Comparison of ENCODE assay signal across 8 cellular contexts in the genomic region with DNA sequence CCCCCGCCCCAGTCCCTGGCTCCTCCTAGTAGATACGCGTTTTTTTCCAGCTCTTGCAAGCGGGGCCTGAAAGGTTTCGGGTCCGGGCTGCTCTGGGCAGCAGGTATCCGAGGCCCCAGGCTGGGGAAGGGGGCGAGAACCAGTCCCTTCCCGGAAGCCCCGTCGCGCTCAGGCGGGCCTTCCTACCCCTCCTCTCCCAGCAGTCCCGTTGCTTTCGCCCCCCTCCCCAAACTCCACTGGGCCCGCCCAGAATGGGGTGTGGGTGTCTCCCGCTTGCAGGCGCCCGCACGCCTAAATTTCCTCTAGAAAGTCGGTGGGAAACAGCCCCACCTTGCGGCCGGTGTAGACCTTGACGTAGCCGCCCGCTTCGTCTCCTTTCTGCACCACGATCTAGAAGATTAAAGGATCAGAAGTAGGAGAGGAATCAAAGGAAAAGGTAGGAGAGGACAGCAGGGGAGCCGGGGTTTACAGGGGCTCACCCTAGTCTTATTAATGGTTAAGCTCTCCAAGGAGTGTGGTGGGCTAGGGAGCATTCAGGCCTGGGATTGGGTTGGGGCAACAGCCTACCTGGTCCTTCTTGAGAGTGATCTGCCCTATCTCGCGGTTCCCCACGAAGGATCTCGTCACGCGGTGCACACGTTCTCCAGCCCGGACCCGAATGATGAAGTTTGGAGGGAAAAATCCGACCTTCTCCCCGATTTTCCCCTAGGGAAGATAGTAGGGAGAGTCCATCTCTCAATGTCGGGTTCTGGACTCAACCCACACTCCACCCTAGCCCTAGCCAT. TPM values are rescaled to one million over a fixed set of nuclear protein-coding genes. Genes with fewer than 3 reads are reported as not detected.
DNase-seq lines count a peak whose midpoint lies in the region; ATAC-seq and TF ChIP-seq lines count a peak whose summit lies in the region.

No MANE protein-coding gene starts in this region.

- peak; percentile 69 to 86 (median 79) for DNase-seq in CD4-positive, CD25-positive, alpha-beta regulatory T cell
- DNase-seq in HPDE6-E6E7 (ENCODE audit: extremely low spot score) (peak; percentile 73), OCI-LY7 (ENCODE audit: low spot score) (peak; percentile 87), fibroblast of gingiva (ENCODE audit: low read depth) (peak; percentile 47), superior temporal gyrus (ENCODE audit: extremely low spot score) (peak; percentile 77), H4 (ENCODE audit: low spot score) (no peak)
- peak; percentile 85 to 88 for DNase-seq in activated T-cell treated with anti-CD3 and anti-CD28 coated beads, Interleukin-2, amount 50 U/mL, for 72 hours

- intact Hi-C loops in OCI-LY7 (cut with micrococcal nuclease; ENCODE audit: unreplicated experiment): loop anchor here (1.0 to 5.0 kb wide), 4 partner anchors 30 to 509 kb away; a partner anchor contains a TSS

- peaks cover 5 to 44% (median 32%) of the 10 kb centered on the region in 4 donors for H3K4me1 Mint-ChIP-seq in CD4-positive, CD25-positive, alpha-beta regulatory T cell
- peaks cover 56% of the 10 kb centered on the region for H3K4me1 Mint-ChIP-seq in activated T-cell treated with anti-CD3 and anti-CD28 coated beads, Interleukin-2, amount 50 U/mL, for 72 hours (ENCODE audit: low read depth)

- no peak overlapping the region for H3K4me3 ChIP-seq in CD4-positive, CD25-positive, alpha-beta regulatory T cell (ENCODE audit: low read depth, low read length)
- peak overlapping the region; percentile 74 for H3K4me3 ChIP-seq in OCI-LY7 (ENCODE audit: low read depth, low read length, poor library complexity, severe bottlenecking)
- peak overlapping the region; percentile 79 for H3K4me3 ChIP-seq in neural cell (ENCODE audit: low read length)

- H3K79me2 ChIP-seq in OCI-LY7 (ENCODE audit: insufficient read depth, low read depth, low read length) (no peaks in the 10 kb centered on the region), neural cell (replicated peaks; ENCODE audit: insufficient read depth, low read length) (no peaks in the 10 kb centered on the region)

- no peaks in the 10 kb centered on the region for H3K9me3 ChIP-seq in CD4-positive, CD25-positive, alpha-beta regulatory T cell (ENCODE audit: control insufficient read depth in 2 of 2, low read length in 2 of 2)
- no peaks in the 10 kb centered on the region for H3K9me3 ChIP-seq in OCI-LY7 (ENCODE audit: low read length)
- no peaks in the 10 kb centered on the region for H3K9me3 ChIP-seq in neural cell (ENCODE audit: low read length)

- H3K4me1 ChIP-seq in CD4-positive, CD25-positive, alpha-beta regulatory T cell (ENCODE audit: control insufficient read depth, insufficient read depth, low read length, poor library complexity, severe bottlenecking): peaks cover 52% of the 10 kb centered on the region
- peaks cover 31% of the 10 kb centered on the region for H3K4me1 ChIP-seq in OCI-LY7 (ENCODE audit: insufficient read depth, low read length, poor library complexity, severe bottlenecking)

- H4K20me1 ChIP-seq in OCI-LY7 (ENCODE audit: insufficient read depth, low read length) (no peaks in the 10 kb centered on the region), neural cell (ENCODE audit: insufficient read depth) (no peaks in the 10 kb centered on the region)

- peak overlapping the region in 1 of 3 donors; percentile 26 for H3K27ac Mint-ChIP-seq in CD4-positive, CD25-positive, alpha-beta regulatory T cell
- no peak overlapping the region for H3K27ac Mint-ChIP-seq in activated T-cell treated with anti-CD3 and anti-CD28 coated beads, Interleukin-2, amount 50 U/mL, for 72 hours

- H3K27me3 ChIP-seq in CD4-positive, CD25-positive, alpha-beta regulatory T cell (ENCODE audit: control insufficient read depth, insufficient read depth, low read length): peaks cover 3% of the 10 kb centered on the region
- peaks cover 44% of the 10 kb centered on the region for H3K27me3 ChIP-seq in neural cell (ENCODE audit: insufficient read depth, low read depth, low read length)

- H3K9me2 ChIP-seq in OCI-LY7 (ENCODE audit: insufficient read depth, low read length) (no peaks in the 10 kb centered on the region), neural cell (ENCODE audit: insufficient read depth, low read length) (no peaks in the 10 kb centered on the region)

- no TSS peak for BruUV-seq in OCI-LY7 (replicated peaks; lab: Mats Ljungman, UMichigan)

- peaks cover 58% of the 10 kb centered on the region for H3K27me3 Mint-ChIP-seq in CD4-positive, CD25-positive, alpha-beta regulatory T cell
- peaks cover 43% of the 10 kb centered on the region for H3K27me3 Mint-ChIP-seq in activated T-cell treated with anti-CD3 and anti-CD28 coated beads, Interleukin-2, amount 50 U/mL, for 72 hours (ENCODE audit: low read depth)

- H3K4me2 ChIP-seq in OCI-LY7 (ENCODE audit: low read length) (peak overlapping the region; percentile 99), neural cell (ENCODE audit: low read length) (no peak overlapping the region)

- peak overlapping the region; percentile 29 for H3K9ac ChIP-seq in neural cell (ENCODE audit: low read length)

- CTCF ChIA-PET in OCI-LY7 (lab: Charles Lee; ENCODE audit: unreplicated experiment): interaction anchor here (0.5 to 4.5 kb wide), 10 partner anchors 14 to 215 kb away, joined by 3 to 32 read pairs (median 3); a partner anchor contains a TSS

- TF ChIP-seq RAD21 in neural cell (conservative IDR thresholded peaks at IDR 0.05): peak; percentile 60

- no peak overlapping the region for H3K27ac ChIP-seq in CD4-positive, CD25-positive, alpha-beta regulatory T cell (ENCODE audit: insufficient read depth, low read length, poor library complexity, severe bottlenecking)
- H3K27ac ChIP-seq in OCI-LY7 (ENCODE audit: low read depth, low read length, poor library complexity, severe bottlenecking) (peak overlapping the region; percentile 92), neural cell (ENCODE audit: low read length) (no peak overlapping the region)

- H3K36me3 ChIP-seq in CD4-positive, CD25-positive, alpha-beta regulatory T cell (ENCODE audit: control insufficient read depth, insufficient read depth, low read length): no peaks in the 10 kb centered on the region
- H3K36me3 ChIP-seq in OCI-LY7 (ENCODE audit: insufficient read depth, low read length) (no peaks in the 10 kb centered on the region), neural cell (ENCODE audit: insufficient read depth, low read length) (no peaks in the 10 kb centered on the region)

- peaks cover 0 to 4% (median 0%) of the 10 kb centered on the region in 7 donors for H3K9me3 Mint-ChIP-seq in CD4-positive, CD25-positive, alpha-beta regulatory T cell
- H3K9me3 Mint-ChIP-seq in activated T-cell treated with anti-CD3 and anti-CD28 coated beads, Interleukin-2, amount 50 U/mL, for 72 hours: no peaks in the 10 kb centered on the region

- peak overlapping the region; percentile 52 to 97 (median 86) for H3K4me3 Mint-ChIP-seq in CD4-positive, CD25-positive, alpha-beta regulatory T cell
- peak overlapping the region; percentile 61 to 100 for H3K4me3 Mint-ChIP-seq in activated T-cell treated with anti-CD3 and anti-CD28 coated beads, Interleukin-2, amount 50 U/mL, for 72 hours

- TF ChIP-seq EP300 in neural cell (conservative IDR thresholded peaks at IDR 0.05; ENCODE audit: poor library complexity, severe bottlenecking): no peak

- POLR2A ChIA-PET in OCI-LY7 (lab: Charles Lee): interaction anchor here (0.6 to 7.3 kb wide), 6 partner anchors 9 to 212 kb away, joined by 3 to 69 read pairs (median 12); a partner anchor contains a TSS

- peak; percentile 84 for TF ChIP-seq CTCF in OCI-LY7 (conservative IDR thresholded peaks at IDR 0.05; ENCODE audit: low read length)
- peak; percentile 67 for TF ChIP-seq CTCF in neural cell (IDR thresholded peaks at IDR 0.05; ENCODE audit: poor library complexity, severe bottlenecking)

- no peaks in the 10 kb centered on the region for H3F3A ChIP-seq in neural cell (ENCODE audit: insufficient read depth, low read length, poor library complexity, severe bottlenecking)

- no peaks in the 10 kb centered on the region for H3K36me3 Mint-ChIP-seq in CD4-positive, CD25-positive, alpha-beta regulatory T cell
- peaks cover 6 to 13% of the 10 kb centered on the region in 2 donors for H3K36me3 Mint-ChIP-seq in activated T-cell treated with anti-CD3 and anti-CD28 coated beads, Interleukin-2, amount 50 U/mL, for 72 hours (ENCODE audit: insufficient read depth in 2 of 2)

- peak; percentile 22 for ATAC-seq in CD4-positive, CD25-positive, alpha-beta regulatory T cell (ENCODE audit: low read depth in 2 of 2)
- ATAC-seq in activated T-cell treated with anti-CD3 and anti-CD28 coated beads, Interleukin-2, amount 50 U/mL, for 72 hours (replicated peaks in 1 of 2): peak; percentile 12 to 14

- peak overlapping the region; percentile 60; the same call in 1 of the 2 replicates for H2AFZ ChIP-seq in OCI-LY7 (ENCODE audit: low read length)
- H2AFZ ChIP-seq in neural cell (ENCODE audit: low read depth, low read length): no peak overlapping the region

TF ChIP-seq in neural cell, 6 proteins besides CTCF, POLR2A, EP300 and RAD21:
- TF ChIP-seq POLR2AphosphoS5 (IDR thresholded peaks at IDR 0.05): no peak
- TF ChIP-seq SMC3 (conservative IDR thresholded peaks at IDR 0.05; ENCODE audit: poor library complexity): peak; percentile 43
- no peak for TF ChIP-seq TAF1 (IDR thresholded peaks at IDR 0.05; ENCODE audit: low read depth)

RNA-seq across cellular contexts. Expression of a gene that starts 7.3 kb away (rescaled TPM):
- 2.6 TPM for total RNA-seq in CD4-positive, CD25-positive, alpha-beta regulatory T cell
- under 1 TPM in 3 of 4 donors, not detected in 1; 0.10 to 0.52 (median 0.18) TPM for polyA plus RNA-seq in CD4-positive, CD25-positive, alpha-beta regulatory T cell
- total RNA-seq in OCI-LY7 (2014; rRNA removed; shearing (Covaris generic)): 1.4 and 2.5 TPM in 2 replicates
- 6.8 and 7.7 TPM in 2 replicates for total RNA-seq in OCI-LY7 (2022)
- total RNA-seq in activated T-cell treated with anti-CD3 and anti-CD28 coated beads, Interleukin-2, amount 50 U/mL, for 72 hours: 1 to 10 TPM; 3.5 to 4.2 TPM
- polyA plus RNA-seq in neural cell: 1.3 and 2.9 TPM in 2 replicates
- 0.49 and 0.93 TPM in 2 replicates for polyA minus RNA-seq in neural cell
- not detected in 2 replicates for total RNA-seq in H4 (2014; rRNA removed; shearing (Covaris generic))

RNA-seq across cellular contexts. Expression of a gene that starts 14.2 kb away (rescaled TPM):
- total RNA-seq in CD4-positive, CD25-positive, alpha-beta regulatory T cell: 108 TPM
- polyA plus RNA-seq in CD4-positive, CD25-positive, alpha-beta regulatory T cell: 100 to 1,000 TPM; 214 to 300 (median 228) TPM
- 394 and 400 TPM in 2 replicates for total RNA-seq in OCI-LY7 (2014; rRNA removed; shearing (Covaris generic))
- 415 and 438 TPM in 2 replicates for total RNA-seq in OCI-LY7 (2022)
- total RNA-seq in activated T-cell treated with anti-CD3 and anti-CD28 coated beads, Interleukin-2, amount 50 U/mL, for 72 hours: 100 to 1,000 TPM; 507 to 550 TPM
- polyA plus RNA-seq in neural cell: 38.2 and 42.2 TPM in 2 replicates
- polyA minus RNA-seq in neural cell: 19.0 and 22.9 TPM in 2 replicates
- total RNA-seq in H4 (2014; rRNA removed; shearing (Covaris generic)): 250 and 269 TPM in 2 replicates

RNA-seq across cellular contexts. Expression of a gene that starts 27.1 kb away (rescaled TPM):
- total RNA-seq in CD4-positive, CD25-positive, alpha-beta regulatory T cell: 0.49 TPM
- under 1 TPM in 3 of 4 donors, not detected in 1; 0.09 to 0.46 (median 0.11) TPM for polyA plus RNA-seq in CD4-positive, CD25-positive, alpha-beta regulatory T cell
- total RNA-seq in OCI-LY7 (2014; rRNA removed; shearing (Covaris generic)): 4.7 and 5.3 TPM in 2 replicates
- 9.8 and 10.5 TPM in 2 replicates for total RNA-seq in OCI-LY7 (2022)
- 1 to 10 TPM; 1.5 to 2.3 TPM for total RNA-seq in activated T-cell treated with anti-CD3 and anti-CD28 coated beads, Interleukin-2, amount 50 U/mL, for 72 hours
- polyA plus RNA-seq in neural cell: 0.53 TPM in 1 of 2 replicates, not detected in the other
- not detected in 2 replicates for polyA minus RNA-seq in neural cell
- 5.6 and 10.7 TPM in 2 replicates for total RNA-seq in H4 (2014; rRNA removed; shearing (Covaris generic))
